10 cellular contexts compared by ENCODE assay signal in the genomic region with DNA sequence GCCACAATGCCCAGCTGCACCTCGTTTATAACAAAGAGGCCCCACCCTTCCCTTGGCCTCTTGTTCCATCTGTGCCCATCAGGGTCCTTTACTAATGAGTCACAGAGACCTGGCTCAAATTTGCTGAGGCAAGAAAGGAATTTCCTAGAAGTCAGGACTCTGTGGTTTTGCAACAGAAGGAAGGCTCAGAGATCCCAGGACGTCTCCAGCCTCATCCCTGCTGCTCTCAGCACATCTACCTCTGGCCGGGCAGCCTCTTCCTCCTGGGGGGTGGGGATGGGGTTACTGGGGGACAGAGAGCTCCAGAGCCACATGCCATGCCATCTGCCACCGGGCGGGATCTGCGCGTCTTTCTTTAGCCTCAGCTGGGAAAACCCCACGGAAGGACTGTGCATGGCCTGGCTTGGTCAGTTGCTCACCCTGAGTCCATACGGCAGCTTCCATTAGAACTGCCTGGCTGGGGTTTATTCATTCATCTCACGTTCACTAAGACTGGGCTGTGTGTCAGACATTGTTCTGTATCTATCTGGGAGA. TPM values are rescaled to one million over a fixed set of nuclear protein-coding genes. Genes with fewer than 3 reads are reported as not detected.
DNase-seq lines count a peak whose midpoint lies in the region; ATAC-seq, FAIRE-seq and TF ChIP-seq lines count a peak whose summit lies in the region.
"Had no signal": no experiment of that assay in that cellular context is flagged by ENCODE, and none has a peak within 500 bp of the region (broad histone marks: within the 10 kb centered on the region; RNA-seq: fewer than 3 reads in every experiment).

No MANE protein-coding gene starts in this region.

- no peak for TF ChIP-seq CTCF in coronary artery (IDR thresholded peaks at IDR 0.05)

- H3K4me3 ChIP-seq in skeletal muscle satellite cell (ENCODE audit: low read length), result no peak overlapping the region
- H3K4me3 ChIP-seq in coronary artery, result no peak overlapping the region

- FAIRE-seq in frontal cortex (lab: Jason Lieb, UNC), result no peak

- H3K36me3 ChIP-seq in skeletal muscle satellite cell (ENCODE audit: insufficient read depth, low read length), result no peaks in the 10 kb centered on the region

- H3K4me2 ChIP-seq in skeletal muscle satellite cell (ENCODE audit: low read length), result peak overlapping the region; percentile 31

- no peaks in the 10 kb centered on the region for H3K9me3 ChIP-seq in skeletal muscle satellite cell (replicated peaks; ENCODE audit: low read length)

- H3K4me1 ChIP-seq in skeletal muscle satellite cell (ENCODE audit: control insufficient read depth, insufficient read depth, low read length), result peaks cover 8% of the 10 kb centered on the region

- peaks cover 34% of the 10 kb centered on the region for H3K27me3 ChIP-seq in skeletal muscle satellite cell (ENCODE audit: control insufficient read depth, insufficient read depth, low read length)

- H3K9ac ChIP-seq in skeletal muscle satellite cell (ENCODE audit: low read depth, low read length), result no peak overlapping the region

- DNase-seq in H4 (ENCODE audit: low spot score) (peak; percentile 99), SW480 (ENCODE audit: low spot score) (peak; percentile 79), frontal cortex (ENCODE audit: low spot score in 2 of 2) (peak; percentile 69 to 83), NCI-H146 (lab: John Stamatoyannopoulos, UW) (no peak), coronary artery (ENCODE audit: low spot score) (no peak)
- DNase-seq: activated CD8-positive, alpha-beta memory T cell treated with anti-CD3 and anti-CD28 coated beads, Interleukin-2, amount 10 ng/mL, durations not matched to agents 7 days and 5 days; SHP77 had no signal

- ATAC-seq in GM21381 (IDR thresholded peaks at IDR 0.05; ENCODE audit: unreplicated experiment) (no peak), HG03108 (IDR thresholded peaks at IDR 0.05; ENCODE audit: unreplicated experiment) (no peak)
- ATAC-seq: activated CD8-positive, alpha-beta memory T cell treated with anti-CD3 and anti-CD28 coated beads, Interleukin-2, amount 10 ng/mL, durations not matched to agents 7 days and 5 days had no signal

- H3K27ac ChIP-seq in coronary artery, result no peak overlapping the region

RNA-seq across cellular contexts. Expression of gene PSMG3, which starts 41.9 kb away (rescaled TPM):
- 99.6 and 126 TPM in 2 replicates for total RNA-seq in H4 (2014; rRNA removed; shearing (Covaris generic))
- total RNA-seq in frontal cortex, result 26.1 TPM
- total RNA-seq in skeletal muscle satellite cell (2012; rRNA removed), result 47.0 and 47.7 TPM in 2 replicates

RNA-seq across cellular contexts. Expression of gene TMEM184A, which starts 55.8 kb away (rescaled TPM):
- 2.3 and 4.4 TPM in 2 replicates for total RNA-seq in H4 (2014; rRNA removed; shearing (Covaris generic))
- total RNA-seq in frontal cortex, result not detected
- total RNA-seq in skeletal muscle satellite cell (2012; rRNA removed), result under 0.01 TPM in 1 of 2 replicates, not detected in the other
- total RNA-seq: activated CD8-positive, alpha-beta memory T cell treated with anti-CD3 and anti-CD28 coated beads, Interleukin-2, amount 10 ng/mL, durations not matched to agents 7 days and 5 days had no signal

RNA-seq across cellular contexts. Expression of gene ELFN1, which starts 58.3 kb away (rescaled TPM):
- total RNA-seq in H4 (2014; rRNA removed; shearing (Covaris generic)), result 0.37 and 0.41 TPM in 2 replicates
- total RNA-seq in frontal cortex, result 5.7 TPM
- 0.76 and 2.2 TPM in 2 replicates for total RNA-seq in skeletal muscle satellite cell (2012; rRNA removed)
- total RNA-seq: activated CD8-positive, alpha-beta memory T cell treated with anti-CD3 and anti-CD28 coated beads, Interleukin-2, amount 10 ng/mL, durations not matched to agents 7 days and 5 days had no signal

Comparison
In these comparisons a context has a peak if more than half of its experiments do, and no peak if none do; other contexts are left out.
1. DNase-seq: peak in H4 (single experiment), SW480 (single experiment) and frontal cortex (2 of 2); none in NCI-H146 (single experiment) and coronary artery (single experiment).